Comparison of ENCODE assay signal across 11 cellular contexts in the genomic region with DNA sequence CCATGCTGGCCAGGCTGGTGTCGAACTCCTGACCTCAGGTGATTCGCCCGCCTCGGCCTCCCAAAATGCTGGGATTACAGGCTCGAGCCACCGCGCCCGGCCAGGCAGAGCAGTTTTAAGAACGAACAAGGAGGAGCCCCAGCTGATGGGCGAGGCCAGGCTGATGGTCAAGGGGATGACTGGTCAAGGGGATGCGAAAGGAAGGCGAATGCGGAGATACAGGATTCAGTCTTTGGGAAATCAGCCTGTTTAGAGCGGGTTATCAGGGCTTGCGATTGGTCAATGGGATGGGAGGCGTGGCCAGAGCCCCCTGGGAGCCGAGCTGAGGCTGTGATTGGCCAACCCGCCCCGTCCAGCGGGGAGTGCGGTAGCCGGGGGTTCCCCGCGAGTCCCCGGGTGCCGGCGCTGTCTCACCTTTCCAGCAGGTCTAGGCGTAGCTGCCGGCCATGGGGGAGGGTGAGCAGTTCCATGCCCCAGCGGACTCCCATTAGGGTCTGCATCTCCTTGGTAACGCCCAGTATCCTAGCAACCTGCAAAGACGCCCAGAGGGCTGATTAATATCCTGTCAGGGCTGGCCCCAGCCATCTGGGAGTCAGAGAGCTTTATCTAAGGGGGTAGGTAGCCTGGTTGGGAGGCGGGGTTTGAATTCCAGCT. TPM values are rescaled to one million over a fixed set of nuclear protein-coding genes. Genes with fewer than 3 reads are reported as not detected.
DNase-seq lines count a peak whose midpoint lies in the region; ATAC-seq, FAIRE-seq and TF ChIP-seq lines count a peak whose summit lies in the region.
"Had no signal": no experiment of that assay in that cellular context is flagged by ENCODE, and none has a peak within 500 bp of the region (broad histone marks: within the 10 kb centered on the region; RNA-seq: fewer than 3 reads in every experiment).

No MANE protein-coding gene starts in this region.

- peaks cover 26% of the 10 kb centered on the region for H3K4me1 Mint-ChIP-seq in neural progenitor cell

- TF ChIP-seq POLR2A in endothelial cell of umbilical vein (IDR thresholded peaks at IDR 0.05; ENCODE audit: low read depth, low read length) = no peak
- TF ChIP-seq POLR2A in spleen (IDR thresholded peaks at IDR 0.05) = no peak
- no peak for TF ChIP-seq POLR2A in breast epithelium (IDR thresholded peaks at IDR 0.05)

- H3K4me2 ChIP-seq in endothelial cell of umbilical vein (ENCODE audit: insufficient read depth, low read length) (no peak overlapping the region), neural progenitor cell (peak overlapping the region; percentile 89)

- no peaks in the 10 kb centered on the region for H4K20me1 ChIP-seq in endothelial cell of umbilical vein (replicated peaks; ENCODE audit: control insufficient read depth, extremely low read depth, insufficient read depth, low read length)
- H4K20me1 ChIP-seq in neural progenitor cell (ENCODE audit: low read depth) = peaks cover 9% of the 10 kb centered on the region

- H3K9me3 ChIP-seq in endothelial cell of umbilical vein (replicated peaks; ENCODE audit: control insufficient read depth, insufficient read depth, low read length) = no peaks in the 10 kb centered on the region
- H3K9me3 ChIP-seq in neural progenitor cell (ENCODE audit: low read depth) = no peaks in the 10 kb centered on the region
- H3K9me3 ChIP-seq in spleen = no peaks in the 10 kb centered on the region
- H3K9me3 ChIP-seq in breast epithelium = no peaks in the 10 kb centered on the region

- H3K27me3 ChIP-seq in endothelial cell of umbilical vein (ENCODE audit: control insufficient read depth in 2 of 2, insufficient read depth in 2 of 2, low read length in 2 of 2) (no peaks in the 10 kb centered on the region), neural progenitor cell (peaks cover 19% of the 10 kb centered on the region), spleen (replicated peaks in 1 of 7) (no peaks in the 10 kb centered on the region), breast epithelium (no peaks in the 10 kb centered on the region)

- H3K4me1 ChIP-seq in endothelial cell of umbilical vein (ENCODE audit: control insufficient read depth, extremely low read depth, insufficient read depth, low read length) = no peaks in the 10 kb centered on the region
- no peaks in the 10 kb centered on the region for H3K4me1 ChIP-seq in neural progenitor cell
- peaks cover 0 to 27% (median 5%) of the 10 kb centered on the region in 6 donors for H3K4me1 ChIP-seq in spleen
- peaks cover 0 to 6% of the 10 kb centered on the region in 2 donors for H3K4me1 ChIP-seq in breast epithelium

- H3K27ac Mint-ChIP-seq in neural progenitor cell = peak overlapping the region; percentile 42
- H3K27ac Mint-ChIP-seq: T-helper 2 cell treated with Interferon-gamma antibody and Interleukin-4, amounts not matched to agents 5 μg/mL and 100 μg/mL, for 36 hours had no signal

- no peaks in the 10 kb centered on the region for H3K79me2 ChIP-seq in endothelial cell of umbilical vein (ENCODE audit: control insufficient read depth, insufficient read depth, low read length)
- no peaks in the 10 kb centered on the region for H3K79me2 ChIP-seq in neural progenitor cell (ENCODE audit: low read depth)

- H3K4me3 Mint-ChIP-seq in neural progenitor cell = peak overlapping the region; percentile 90
- H3K4me3 Mint-ChIP-seq: T-helper 2 cell treated with Interferon-gamma antibody and Interleukin-4, amounts not matched to agents 5 μg/mL and 100 μg/mL, for 36 hours had no signal

- H3K9me1 ChIP-seq in endothelial cell of umbilical vein (replicated peaks; ENCODE audit: control insufficient read depth, extremely low read depth, insufficient read depth, low read length) = no peaks in the 10 kb centered on the region

- H3K27ac ChIP-seq in endothelial cell of umbilical vein (ENCODE audit: insufficient read depth, low read depth, low read length) (no peak overlapping the region), neural progenitor cell (no peak overlapping the region), spleen (peak overlapping the region in 2 of 8 donors; percentile 5 to 33), breast epithelium (peak overlapping the region in 1 of 2 donors; percentile 91)

- H3K36me3 Mint-ChIP-seq in neural progenitor cell = no peaks in the 10 kb centered on the region

- TF ChIP-seq CTCF in endothelial cell of umbilical vein (IDR thresholded peaks at IDR 0.05; ENCODE audit: extremely low read depth in 1 of 2, insufficient read depth in 1 of 2, low read depth in 1 of 2, low read length in 2 of 2) = no peak
- TF ChIP-seq CTCF in neural progenitor cell (IDR thresholded peaks at IDR 0.05) = no peak
- no peak for TF ChIP-seq CTCF in spleen (IDR thresholded peaks at IDR 0.05 in 8 of 11, conservative IDR thresholded peaks at IDR 0.05 in 3 of 11)
- TF ChIP-seq CTCF in breast epithelium (IDR thresholded peaks at IDR 0.05) = no peak

- DNase-seq in DMS 273 (lab: John Stamatoyannopoulos, UW; ENCODE audit: unreplicated experiment) (peak; percentile 97), NCI-H1694 treated with DMSO at 0.1 percent for 48 hours (lab: John Stamatoyannopoulos, UW) (peak; percentile 61), endothelial cell of umbilical vein (ENCODE audit: low read depth, low spot score) (no peak), neural progenitor cell (ENCODE audit: low spot score) (peak; percentile 90), NCI-H1092 treated with DMSO at 0.1 percent for 48 hours (lab: John Stamatoyannopoulos, UW) (no peak), spleen (no peak), breast epithelium (ENCODE audit: low spot score in 2 of 2) (no peak)
- DNase-seq: stimulated activated naive CD4-positive, alpha-beta T cell treated with Interleukin-2 at 50 U/mL for 16 hours had no signal

- peaks cover 12% of the 10 kb centered on the region for H3F3A ChIP-seq in neural progenitor cell (ENCODE audit: low read depth)

- POLR2A ChIA-PET in endothelial cell of umbilical vein (lab: Charles Lee) = interaction anchor here (1.3 kb wide), 1 partner anchor 28 kb away, joined by 4 read pairs; no protein-coding TSS in a partner anchor

- H3K36me3 ChIP-seq in endothelial cell of umbilical vein (ENCODE audit: control insufficient read depth in 2 of 2, extremely low read depth in 1 of 2, insufficient read depth in 2 of 2, low read length in 2 of 2) (peaks cover 36 to 59% of the 10 kb centered on the region in 2 experiments), neural progenitor cell (no peaks in the 10 kb centered on the region), spleen (peaks cover 3 to 100% (median 97%) of the 10 kb centered on the region in 6 donors), breast epithelium (no peaks in the 10 kb centered on the region)

- peaks cover 9% of the 10 kb centered on the region for H3K27me3 Mint-ChIP-seq in neural progenitor cell (ENCODE audit: insufficient read depth, low read depth)

- 87 to 94% (median 93%) methylated on average over 33 of the region's 33 CpGs for WGBS in spleen, 5 donors

- intact Hi-C loops in endothelial cell of umbilical vein (cut with micrococcal nuclease) = no loop called here
- intact Hi-C loops in spleen (cut with DNase I; ENCODE audit: low total_unique reads) = no loop called here
- intact Hi-C loops in breast epithelium (cut with DNase I; ENCODE audit: low total_unique reads) = no loop called here

- H3K4me3 ChIP-seq in endothelial cell of umbilical vein (replicated peaks in 1 of 3; ENCODE audit: insufficient read depth in 1 of 3, low read depth in 1 of 3, low read length in 3 of 3) = no peak overlapping the region
- peak overlapping the region; percentile 55 for H3K4me3 ChIP-seq in neural progenitor cell
- H3K4me3 ChIP-seq in spleen = no peak overlapping the region
- H3K4me3 ChIP-seq in breast epithelium = peak overlapping the region in 1 of 3 donors; percentile 21

- BruUV-seq in endothelial cell of umbilical vein (replicated peaks; lab: Mats Ljungman, UMichigan) = no TSS peak

- peak; percentile 53 for FAIRE-seq in endothelial cell of umbilical vein (lab: Jason Lieb, UNC)
- FAIRE-seq: frontal cortex had no signal

- ATAC-seq in HG03439 (IDR thresholded peaks at IDR 0.05; ENCODE audit: unreplicated experiment) = no peak

- CTCF ChIA-PET in endothelial cell of umbilical vein (lab: Charles Lee) = interaction anchor here (1.4 to 3.5 kb wide), 3 partner anchors 8 to 42 kb away, joined by 3 to 15 read pairs (median 4); a partner anchor contains a TSS

- H2AFZ ChIP-seq in endothelial cell of umbilical vein (ENCODE audit: low read depth, low read length) (no peak overlapping the region), neural progenitor cell (replicated peaks) (peak overlapping the region; percentile 90)

- dilution Hi-C loops in endothelial cell of umbilical vein (cut with MboI; ENCODE audit: extremely low pct_ligation_motif_present, low sequenced_read_pairs) = no loop called here

- H3K9ac ChIP-seq in endothelial cell of umbilical vein (replicated peaks; ENCODE audit: extremely low read depth, insufficient read depth, low read length) (no peak overlapping the region), neural progenitor cell (no peak overlapping the region)

- H3K9me3 Mint-ChIP-seq in neural progenitor cell = no peaks in the 10 kb centered on the region
- H3K9me3 Mint-ChIP-seq: T-helper 2 cell treated with Interferon-gamma antibody and Interleukin-4, amounts not matched to agents 5 μg/mL and 100 μg/mL, for 36 hours had no signal

RNA-seq across cellular contexts. Expression of a gene that starts 7.5 kb away (rescaled TPM):
- total RNA-seq in endothelial cell of umbilical vein (17.1 and 19.3 TPM in 2 replicates), neural progenitor cell (ENCODE audit: low replicate concordance) (5.5 and 18.3 TPM in 2 replicates), spleen (10 to 100 TPM; 16.8 to 36.5 (median 24.5) TPM), breast epithelium (10 to 100 TPM in 1 of 3 donors, 1 to 10 TPM in 2; 9.5 to 16.7 (median 9.6) TPM)
- polyA plus RNA-seq in endothelial cell of umbilical vein (23.9 and 28.8 TPM in 2 replicates), spleen (10 to 100 TPM; 17.9 to 29.1 (median 18.4) TPM)
- polyA plus RNA-seq in endothelial cell of umbilical vein (2011; cell fraction: cytosol; rRNA removed) = 18.4 and 25.3 TPM in 2 replicates
- polyA plus RNA-seq in endothelial cell of umbilical vein (2011; cell fraction: nucleus; rRNA removed) = 16.0 and 18.0 TPM in 2 replicates
- 11.3 and 18.5 TPM in 2 replicates for polyA plus RNA-seq in endothelial cell of umbilical vein (2012)
- polyA minus RNA-seq in endothelial cell of umbilical vein = 5.2 and 5.8 TPM in 2 replicates
- 16.5 TPM for polyA minus RNA-seq in endothelial cell of umbilical vein (2011; cell fraction: cytosol; rRNA and poly(A)+ RNA removed)
- 5.1 and 7.3 TPM in 2 replicates for polyA minus RNA-seq in endothelial cell of umbilical vein (2011; cell fraction: nucleus; rRNA and poly(A)+ RNA removed)

RNA-seq across cellular contexts. Expression of a gene that starts 26.7 kb away (rescaled TPM):
- total RNA-seq in endothelial cell of umbilical vein (not detected in 2 replicates), neural progenitor cell (ENCODE audit: low replicate concordance) (not detected in 2 replicates), spleen (1 to 10 TPM in 6 of 7 donors, under 1 TPM in 1; 0.60 to 3.1 (median 2.0) TPM), breast epithelium (under 1 TPM; under 0.01 to 0.59 (median 0.16) TPM)
- polyA plus RNA-seq in endothelial cell of umbilical vein (not detected in 2 replicates), spleen (under 1 TPM; 0.12 to 0.98 (median 0.61) TPM)
- polyA plus RNA-seq in endothelial cell of umbilical vein (2011; cell fraction: cytosol; rRNA removed) = not detected in 2 replicates
- polyA plus RNA-seq in endothelial cell of umbilical vein (2011; cell fraction: nucleus; rRNA removed) = 0.05 TPM in 1 of 2 replicates, not detected in the other
- not detected in 2 replicates for polyA plus RNA-seq in endothelial cell of umbilical vein (2012)
- not detected in 2 replicates for polyA minus RNA-seq in endothelial cell of umbilical vein
- polyA minus RNA-seq in endothelial cell of umbilical vein (2011; cell fraction: cytosol; rRNA and poly(A)+ RNA removed) = 0.31 TPM
- polyA minus RNA-seq in endothelial cell of umbilical vein (2011; cell fraction: nucleus; rRNA and poly(A)+ RNA removed) = not detected in 2 replicates
- total RNA-seq: frontal cortex had no signal

RNA-seq across cellular contexts. Expression of a gene that starts 27.1 kb away (rescaled TPM):
- total RNA-seq in endothelial cell of umbilical vein (19.6 and 25.1 TPM in 2 replicates), neural progenitor cell (ENCODE audit: low replicate concordance) (1.3 and 5.4 TPM in 2 replicates), spleen (10 to 100 TPM in 4 of 7 donors, 1 to 10 TPM in 3; 8.1 to 17.9 (median 10.7) TPM), breast epithelium (10 to 100 TPM; 19.0 to 26.2 (median 23.3) TPM)
- polyA plus RNA-seq in endothelial cell of umbilical vein (52.2 and 73.6 TPM in 2 replicates), spleen (10 to 100 TPM in 2 of 3 donors, 1 to 10 TPM in 1; 7.4 to 17.5 (median 14.7) TPM)
- polyA plus RNA-seq in endothelial cell of umbilical vein (2011; cell fraction: cytosol; rRNA removed) = 23.6 and 31.1 TPM in 2 replicates
- polyA plus RNA-seq in endothelial cell of umbilical vein (2011; cell fraction: nucleus; rRNA removed) = 12.7 and 14.7 TPM in 2 replicates
- 19.6 and 42.8 TPM in 2 replicates for polyA plus RNA-seq in endothelial cell of umbilical vein (2012)
- 7.6 and 9.2 TPM in 2 replicates for polyA minus RNA-seq in endothelial cell of umbilical vein
- polyA minus RNA-seq in endothelial cell of umbilical vein (2011; cell fraction: cytosol; rRNA and poly(A)+ RNA removed) = 21.4 TPM
- polyA minus RNA-seq in endothelial cell of umbilical vein (2011; cell fraction: nucleus; rRNA and poly(A)+ RNA removed) = 4.9 and 11.2 TPM in 2 replicates

RNA-seq across cellular contexts. Expression of a gene that starts 35.8 kb away (rescaled TPM):
- total RNA-seq in endothelial cell of umbilical vein = not detected in 2 replicates
- polyA plus RNA-seq in endothelial cell of umbilical vein = 0.03 TPM in 1 of 2 replicates, not detected in the other
- polyA plus RNA-seq in endothelial cell of umbilical vein (2011; cell fraction: cytosol; rRNA removed) = 0.04 TPM in 1 of 2 replicates, not detected in the other
- 0.22 and 0.32 TPM in 2 replicates for polyA plus RNA-seq in endothelial cell of umbilical vein (2011; cell fraction: nucleus; rRNA removed)
- 1.2 and 1.5 TPM in 2 replicates for polyA plus RNA-seq in endothelial cell of umbilical vein (2012)
- polyA minus RNA-seq in endothelial cell of umbilical vein = 0.15 TPM in 1 of 2 replicates, not detected in the other
- not detected for polyA minus RNA-seq in endothelial cell of umbilical vein (2011; cell fraction: cytosol; rRNA and poly(A)+ RNA removed)
- not detected in 2 replicates for polyA minus RNA-seq in endothelial cell of umbilical vein (2011; cell fraction: nucleus; rRNA and poly(A)+ RNA removed)
- 0.31 TPM in 1 of 2 replicates, not detected in the other for total RNA-seq in neural progenitor cell (ENCODE audit: low replicate concordance)
- under 1 TPM in 4 of 7 donors, not detected in 3; 0.13 to 0.21 (median 0.17) TPM for total RNA-seq in spleen
- under 1 TPM; 0.09 to 0.13 (median 0.12) TPM for polyA plus RNA-seq in spleen
- total RNA-seq in breast epithelium = 1 to 10 TPM in 2 of 3 donors, not detected in 1; 2.0 TPM
- total RNA-seq: frontal cortex had no signal

RNA-seq across cellular contexts. Expression of a gene that starts 35.9 kb away (rescaled TPM):
- total RNA-seq in endothelial cell of umbilical vein (95.0 and 102 TPM in 2 replicates), neural progenitor cell (ENCODE audit: low replicate concordance) (1.8 and 1.9 TPM in 2 replicates), spleen (10 to 100 TPM; 44.7 to 85.4 (median 61.2) TPM), breast epithelium (10 to 100 TPM in 1 of 3 donors, 1 to 10 TPM in 2; 6.0 to 15.4 (median 6.9) TPM)
- polyA plus RNA-seq in endothelial cell of umbilical vein (173 and 218 TPM in 2 replicates), spleen (10 to 100 TPM; 27.0 to 51.1 (median 34.3) TPM)
- 61.4 and 68.1 TPM in 2 replicates for polyA plus RNA-seq in endothelial cell of umbilical vein (2011; cell fraction: cytosol; rRNA removed)
- 67.4 and 92.8 TPM in 2 replicates for polyA plus RNA-seq in endothelial cell of umbilical vein (2011; cell fraction: nucleus; rRNA removed)
- polyA plus RNA-seq in endothelial cell of umbilical vein (2012) = 42.8 and 49.4 TPM in 2 replicates
- 104 and 130 TPM in 2 replicates for polyA minus RNA-seq in endothelial cell of umbilical vein
- not detected for polyA minus RNA-seq in endothelial cell of umbilical vein (2011; cell fraction: cytosol; rRNA and poly(A)+ RNA removed)
- polyA minus RNA-seq in endothelial cell of umbilical vein (2011; cell fraction: nucleus; rRNA and poly(A)+ RNA removed) = 45.1 and 63.7 TPM in 2 replicates

Comparison
In these comparisons a context has a peak if more than half of its experiments do, and no peak if none do; other contexts are left out.
1. DNase-seq: peak in DMS 273 (single experiment), NCI-H1694 treated with DMSO at 0.1 percent for 48 hours (single experiment) and neural progenitor cell (single experiment); none in endothelial cell of umbilical vein (single experiment), NCI-H1092 treated with DMSO at 0.1 percent for 48 hours (single experiment), spleen (single experiment) and breast epithelium (0 of 2).